ENCODE assay signal across 1 cellular context in genomic region chr12:69600804-69601203, GRCh38.
TF ChIP-seq lines count a peak whose summit lies in the region.

No MANE protein-coding gene starts in this region.

TF ChIP-seq in HepG2, 621 proteins besides CTCF, POLR2A, EP300 and RAD21:
- TF ChIP-seq DBP (CRISPR knock-in tag; IDR thresholded peaks at IDR 0.05; ENCODE audit: not compliant biosample characterization) (no peak), ZNF510 (CRISPR knock-in tag; IDR thresholded peaks at IDR 0.05; ENCODE audit: low read depth) (no peak), ZMAT3 (CRISPR knock-in tag; conservative IDR thresholded peaks at IDR 0.05) (no peak), ZNF121 (CRISPR knock-in tag; IDR thresholded peaks at IDR 0.05) (no peak), SKI (IDR thresholded peaks at IDR 0.05; ENCODE audit: partially characterized antibody) (no peak)
